In genomic region chr6:43005844-43006243, GRCh38 we compare ENCODE assay signal across 17 cellular contexts. TPM values are rescaled to one million over a fixed set of nuclear protein-coding genes. Genes with fewer than 3 reads are reported as not detected.
DNase-seq lines count a peak whose midpoint lies in the region; ATAC-seq, FAIRE-seq and TF ChIP-seq lines count a peak whose summit lies in the region.
"Had no signal": no experiment of that assay in that cellular context is flagged by ENCODE, and none has a peak within 500 bp of the region (broad histone marks: within the 10 kb centered on the region; RNA-seq: fewer than 3 reads in every experiment).

No MANE protein-coding gene starts in this region.

- TF ChIP-seq POLR2A in GM12891 (IDR thresholded peaks at IDR 0.05; ENCODE audit: low read depth, low read length) = no peak
- no peak for TF ChIP-seq POLR2A in ovary (IDR thresholded peaks at IDR 0.05)

- H3K27ac Mint-ChIP-seq in activated T-cell treated with anti-CD3 and anti-CD28 coated beads, Interleukin-2, amount 50 U/mL, for 24 hours = peak overlapping the region; percentile 42
- H3K27ac Mint-ChIP-seq in central memory CD8-positive, alpha-beta T cell (ENCODE audit: low read depth) = peak overlapping the region; percentile 67
- H3K27ac Mint-ChIP-seq: IgD-negative memory B cell had no signal

- peaks cover 60% of the 10 kb centered on the region for H3K36me3 Mint-ChIP-seq in activated T-cell treated with anti-CD3 and anti-CD28 coated beads, Interleukin-2, amount 50 U/mL, for 24 hours (ENCODE audit: low read depth)
- peaks cover 24% of the 10 kb centered on the region for H3K36me3 Mint-ChIP-seq in central memory CD8-positive, alpha-beta T cell (ENCODE audit: insufficient read depth)
- H3K36me3 Mint-ChIP-seq: IgD-negative memory B cell had no signal

- no peak for TF ChIP-seq CTCF in ovary (IDR thresholded peaks at IDR 0.05)

- H3K27ac ChIP-seq in ovary = no peak overlapping the region
- H3K27ac ChIP-seq in substantia nigra (ENCODE audit: low read depth, low read length, poor library complexity, severe bottlenecking) = no peak overlapping the region
- H3K27ac ChIP-seq: BLaER1 had no signal

- no peaks in the 10 kb centered on the region for H3K36me3 ChIP-seq in ovary

- no peak for ATAC-seq in central memory CD8-positive, alpha-beta T cell (replicated peaks; ENCODE audit: extremely low read depth, poor library complexity, severe bottlenecking)

- WGBS in ovary, 3 donors = 84 to 87% (median 85%) methylated on average over 5 of the region's 5 CpGs

- H3K9me3 Mint-ChIP-seq in activated T-cell treated with anti-CD3 and anti-CD28 coated beads, Interleukin-2, amount 50 U/mL, for 24 hours = no peaks in the 10 kb centered on the region
- no peaks in the 10 kb centered on the region for H3K9me3 Mint-ChIP-seq in central memory CD8-positive, alpha-beta T cell
- H3K9me3 Mint-ChIP-seq: H9, IgD-negative memory B cell had no signal

- FAIRE-seq in GM12891 (lab: Jason Lieb, UNC) = peak; percentile 64
- FAIRE-seq: G401.6, GM12892 had no signal

- no peaks in the 10 kb centered on the region for H3K9me3 ChIP-seq in ovary
- H3K9me3 ChIP-seq: BLaER1 had no signal

- no peaks in the 10 kb centered on the region for H3K27me3 Mint-ChIP-seq in activated T-cell treated with anti-CD3 and anti-CD28 coated beads, Interleukin-2, amount 50 U/mL, for 24 hours
- no peaks in the 10 kb centered on the region for H3K27me3 Mint-ChIP-seq in central memory CD8-positive, alpha-beta T cell
- H3K27me3 Mint-ChIP-seq: IgD-negative memory B cell had no signal

- no peak for TF ChIP-seq EP300 in ovary (IDR thresholded peaks at IDR 0.05)

- no peak for DNase-seq in activated T-cell treated with anti-CD3 and anti-CD28 coated beads, Interleukin-2, amount 50 U/mL, for 24 hours
- DNase-seq in activated T-cell treated with anti-CD3 and anti-CD28 coated beads, Interleukin-2, amount 50 U/mL, for 48 hours = no peak
- DNase-seq in GM12891 (ENCODE audit: insufficient read length, low spot score) (no peak), ovary (no peak), DMS53 (lab: John Stamatoyannopoulos, UW) (no peak), substantia nigra (lab: John Stamatoyannopoulos, UW) (no peak)
- no peak for DNase-seq in central memory CD8-positive, alpha-beta T cell (ENCODE audit: low spot score in 2 of 2)
- DNase-seq: 8988T, AML-193, DMS 273 treated with DMSO at 0.1 percent for 48 hours, DMS79, GOT3, H9 had no signal

- no peaks in the 10 kb centered on the region for H3K27me3 ChIP-seq in ovary
- H3K27me3 ChIP-seq: BLaER1 had no signal

- peaks cover 4% of the 10 kb centered on the region for H3K4me1 Mint-ChIP-seq in activated T-cell treated with anti-CD3 and anti-CD28 coated beads, Interleukin-2, amount 50 U/mL, for 24 hours (ENCODE audit: low read depth)
- H3K4me1 Mint-ChIP-seq in central memory CD8-positive, alpha-beta T cell = peaks cover under 1% of the 10 kb centered on the region

- no peak overlapping the region for H3K4me3 Mint-ChIP-seq in activated T-cell treated with anti-CD3 and anti-CD28 coated beads, Interleukin-2, amount 50 U/mL, for 24 hours
- H3K4me3 Mint-ChIP-seq in central memory CD8-positive, alpha-beta T cell = no peak overlapping the region
- H3K4me3 Mint-ChIP-seq: H9, IgD-negative memory B cell had no signal

- no peak overlapping the region for H3K4me3 ChIP-seq in ovary
- H3K4me3 ChIP-seq: BLaER1 had no signal

- intact Hi-C loops in ovary (cut with DNase I) = no loop called here

- no peaks in the 10 kb centered on the region for H3K4me1 ChIP-seq in ovary (ENCODE audit: insufficient read depth)
- H3K4me1 ChIP-seq: BLaER1 had no signal

TF ChIP-seq in GM12891, 5 proteins besides CTCF, POLR2A, EP300 and RAD21:
- TF ChIP-seq SPI1 (IDR thresholded peaks at IDR 0.05; ENCODE audit: low read depth, low read length) (no peak), PAX5 (IDR thresholded peaks at IDR 0.05; ENCODE audit: insufficient read depth, low read length, severe bottlenecking) (no peak), POU2F2 (IDR thresholded peaks at IDR 0.05; ENCODE audit: low read depth, low read length) (no peak), POLR2AphosphoS5 (IDR thresholded peaks at IDR 0.05; ENCODE audit: low read depth, low read length) (no peak), TAF1 (IDR thresholded peaks at IDR 0.05; ENCODE audit: low read depth, low read length) (no peak)

RNA-seq across cellular contexts. Expression of gene MEA1, which starts 7.9 kb away (rescaled TPM):
- 84.2 TPM for polyA plus RNA-seq in GM12891 (2012; ENCODE audit: low read depth, missing spikeins)
- 10 to 100 TPM; 48.2 to 69.8 (median 60.1) TPM for total RNA-seq in ovary
- polyA plus RNA-seq in ovary = 10 to 100 TPM; 75.9 to 95.1 TPM

RNA-seq across cellular contexts. Expression of gene KLHDC3, which starts 8.2 kb away (rescaled TPM):
- polyA plus RNA-seq in GM12891 (2012; ENCODE audit: low read depth, missing spikeins) = 50.5 TPM
- total RNA-seq in ovary = 10 to 100 TPM; 40.9 to 78.8 (median 55.1) TPM
- polyA plus RNA-seq in ovary = 10 to 100 TPM; 72.1 to 90.9 TPM

RNA-seq across cellular contexts. Expression of gene RRP36, which starts 15.6 kb away (rescaled TPM):
- polyA plus RNA-seq in GM12891 (2012; ENCODE audit: low read depth, missing spikeins) = 46.2 TPM
- 10 to 100 TPM; 24.7 to 50.4 (median 36.0) TPM for total RNA-seq in ovary
- 10 to 100 TPM; 23.6 to 58.7 TPM for polyA plus RNA-seq in ovary

RNA-seq across cellular contexts. Expression of gene PPP2R5D, which starts 21.5 kb away (rescaled TPM):
- polyA plus RNA-seq in GM12891 (2012; ENCODE audit: low read depth, missing spikeins) = 19.7 TPM
- total RNA-seq in ovary = 10 to 100 TPM; 20.4 to 40.5 (median 34.1) TPM
- 10 to 100 TPM; 30.4 to 78.1 TPM for polyA plus RNA-seq in ovary

RNA-seq across cellular contexts. Expression of gene PEX6, which starts 26.9 kb away (rescaled TPM):
- 6.4 TPM for polyA plus RNA-seq in GM12891 (2012; ENCODE audit: low read depth, missing spikeins)
- 10 to 100 TPM; 23.1 to 41.0 (median 29.8) TPM for total RNA-seq in ovary
- polyA plus RNA-seq in ovary = 10 to 100 TPM in 1 of 2 donors, 1 to 10 TPM in 1; 8.8 to 30.2 TPM
